ENCODE assay signal across 17 cellular contexts in genomic region chr1:91546876-91547275, GRCh38. TPM values are rescaled to one million over a fixed set of nuclear protein-coding genes. Genes with fewer than 3 reads are reported as not detected.
DNase-seq lines count a peak whose midpoint lies in the region; ATAC-seq, FAIRE-seq and TF ChIP-seq lines count a peak whose summit lies in the region.
"Had no signal": no experiment of that assay in that cellular context is flagged by ENCODE, and none has a peak within 500 bp of the region (broad histone marks: within the 10 kb centered on the region; RNA-seq: fewer than 3 reads in every experiment).

No MANE protein-coding gene starts in this region.

- H3K36me3 Mint-ChIP-seq in GM23338 (ENCODE audit: low read depth) (no peaks in the 10 kb centered on the region), neural crest cell (ENCODE audit: low read depth) (no peaks in the 10 kb centered on the region)
- H3K36me3 Mint-ChIP-seq: activated naive CD8-positive, alpha-beta T cell; memory B cell; stimulated activated memory B cell treated with anti-CD40 and anti-IgM and Interleukin-4, amounts not matched to agents 10 μg/mL and 1 μg/mL and 100 μg/mL, for 72 hours had no signal

- H4K20me1 ChIP-seq in BLaER1 (no peaks in the 10 kb centered on the region), GM23338 (replicated peaks; ENCODE audit: insufficient read depth) (no peaks in the 10 kb centered on the region)

- DNase-seq in GM23338 (ENCODE audit: low spot score): peak; percentile 51
- no peak for DNase-seq in epithelial cell of esophagus (ENCODE audit: low read depth)
- no peak for DNase-seq in neural crest cell (ENCODE audit: low read depth, low spot score)
- DNase-seq in HTR-8/SVneo (ENCODE audit: insufficient read length, low spot score): no peak
- no peak for DNase-seq in transverse colon
- DNase-seq: caudate nucleus, HFFc6, PC-9, uterus had no signal

- peak in 1 of 2 experiments; percentile 60; a peak in 2 of 4 replicates for TF ChIP-seq CTCF in GM23338 (conservative IDR thresholded peaks at IDR 0.05; ENCODE audit: low read depth in 2 of 2)
- TF ChIP-seq CTCF in epithelial cell of esophagus (IDR thresholded peaks at IDR 0.05; ENCODE audit: insufficient read depth, low read depth, low read length, missing control alignments): peak; percentile 17
- TF ChIP-seq CTCF in neural crest cell (conservative IDR thresholded peaks at IDR 0.05): no peak
- TF ChIP-seq CTCF in transverse colon (IDR thresholded peaks at IDR 0.05): peak in 1 of 5 experiments; percentile 2

- H3K27me3 ChIP-seq in BLaER1 (no peaks in the 10 kb centered on the region), GM23338 (ENCODE audit: insufficient read depth) (no peaks in the 10 kb centered on the region), transverse colon (no peaks in the 10 kb centered on the region)
- H3K27me3 ChIP-seq: uterus had no signal

- peak; percentile 90 for ATAC-seq in GM23338
- ATAC-seq in HG03460 (IDR thresholded peaks at IDR 0.05; ENCODE audit: unreplicated experiment): no peak
- ATAC-seq: stimulated activated memory B cell treated with anti-CD40 and anti-IgM and Interleukin-4, amounts not matched to agents 10 μg/mL and 1 μg/mL and 100 μg/mL, for 72 hours had no signal

- no peak overlapping the region for H3K4me3 Mint-ChIP-seq in GM23338
- no peak overlapping the region for H3K4me3 Mint-ChIP-seq in neural crest cell
- H3K4me3 Mint-ChIP-seq: activated naive CD8-positive, alpha-beta T cell; HFFc6; memory B cell; stimulated activated memory B cell treated with anti-CD40 and anti-IgM and Interleukin-4, amounts not matched to agents 10 μg/mL and 1 μg/mL and 100 μg/mL, for 72 hours had no signal

- H3K36me3 ChIP-seq in BLaER1: no peaks in the 10 kb centered on the region
- H3K36me3 ChIP-seq in GM23338 (ENCODE audit: insufficient read depth): no peaks in the 10 kb centered on the region
- H3K36me3 ChIP-seq in transverse colon: no peaks in the 10 kb centered on the region
- H3K36me3 ChIP-seq: uterus had no signal

- 95 to 100% methylated on average over 1 to 19 of the region's 19 CpGs for WGBS in transverse colon (ENCODE audit: low coverage in 1 of 2), 2 donors

- no peaks in the 10 kb centered on the region for H3K9me3 Mint-ChIP-seq in GM23338
- peaks cover 2% of the 10 kb centered on the region for H3K9me3 Mint-ChIP-seq in neural crest cell
- H3K9me3 Mint-ChIP-seq: HFFc6; memory B cell; stimulated activated memory B cell treated with anti-CD40 and anti-IgM and Interleukin-4, amounts not matched to agents 10 μg/mL and 1 μg/mL and 100 μg/mL, for 72 hours had no signal

- H3K27ac ChIP-seq in BLaER1 (peak overlapping the region; percentile 55; the same call in 1 of the 2 replicates), GM23338 (ENCODE audit: low read depth) (no peak overlapping the region), transverse colon (no peak overlapping the region)
- H3K27ac ChIP-seq: PC-9, uterus, VCaP had no signal

- no peak for FAIRE-seq in HTR-8/SVneo (lab: Jason Lieb, UNC)
- FAIRE-seq: endometrium, frontal cortex had no signal

- H3K4me1 Mint-ChIP-seq in GM23338: peaks cover 6% of the 10 kb centered on the region
- peaks cover 20% of the 10 kb centered on the region for H3K4me1 Mint-ChIP-seq in neural crest cell
- H3K4me1 Mint-ChIP-seq: stimulated activated memory B cell treated with anti-CD40 and anti-IgM and Interleukin-4, amounts not matched to agents 10 μg/mL and 1 μg/mL and 100 μg/mL, for 72 hours had no signal

- H3K9me3 ChIP-seq in BLaER1: peaks cover 12% of the 10 kb centered on the region
- no peaks in the 10 kb centered on the region for H3K9me3 ChIP-seq in transverse colon
- H3K9me3 ChIP-seq: uterus had no signal

- no peak overlapping the region for H3K4me3 ChIP-seq in BLaER1
- H3K4me3 ChIP-seq in GM23338: no peak overlapping the region
- H3K4me3 ChIP-seq in epithelial cell of esophagus (ENCODE audit: low read length): no peak overlapping the region
- H3K4me3 ChIP-seq in transverse colon: no peak overlapping the region
- H3K4me3 ChIP-seq: PC-9, uterus had no signal

- H3K9me2 ChIP-seq in GM23338 (ENCODE audit: insufficient read depth): no peaks in the 10 kb centered on the region

- intact Hi-C loops in transverse colon (cut with DNase I; ENCODE audit: low total_unique reads): no loop called here

- TF ChIP-seq EP300 in transverse colon (IDR thresholded peaks at IDR 0.05; ENCODE audit: low read depth): no peak

- TF ChIP-seq POLR2A in transverse colon (IDR thresholded peaks at IDR 0.05): no peak

- H3K4me2 ChIP-seq in BLaER1 (peak overlapping the region; percentile 86; the same call in 1 of the 2 replicates), GM23338 (no peak overlapping the region)
- H3K4me2 ChIP-seq: PC-9 had no signal

- in situ Hi-C loops in transverse colon (cut with MboI; ENCODE audit: low pct_ligation_motif_present in 1 of 4, low pct_unique_long_range_greater_than_20kb in 1 of 4, low sequenced_read_pairs in 3 of 4): no loop called here

- H3K4me1 ChIP-seq in BLaER1 (peaks cover 41% of the 10 kb centered on the region), GM23338 (ENCODE audit: insufficient read depth) (no peaks in the 10 kb centered on the region), transverse colon (no peaks in the 10 kb centered on the region)
- H3K4me1 ChIP-seq: uterus had no signal

- H3K27ac Mint-ChIP-seq in GM23338 (no peak overlapping the region), neural crest cell (ENCODE audit: unreplicated experiment) (peak overlapping the region; percentile 84)
- H3K27ac Mint-ChIP-seq: HFFc6; memory B cell; stimulated activated memory B cell treated with anti-CD40 and anti-IgM and Interleukin-4, amounts not matched to agents 10 μg/mL and 1 μg/mL and 100 μg/mL, for 72 hours had no signal

- H3F3A ChIP-seq in GM23338 (replicated peaks; ENCODE audit: low read depth): no peaks in the 10 kb centered on the region

- peak overlapping the region; percentile 95 for H2AFZ ChIP-seq in GM23338
- H2AFZ ChIP-seq: PC-9 had no signal

- H3K79me2 ChIP-seq in GM23338 (replicated peaks; ENCODE audit: insufficient read depth): no peaks in the 10 kb centered on the region

- peaks cover 4% of the 10 kb centered on the region for H3K27me3 Mint-ChIP-seq in GM23338 (ENCODE audit: insufficient read depth, low read depth, poor library complexity)
- no peaks in the 10 kb centered on the region for H3K27me3 Mint-ChIP-seq in neural crest cell (ENCODE audit: low read depth)
- H3K27me3 Mint-ChIP-seq: activated naive CD8-positive, alpha-beta T cell had no signal

- no peak overlapping the region for H3K9ac ChIP-seq in BLaER1

TF ChIP-seq in GM23338, 12 proteins besides CTCF, POLR2A, EP300 and RAD21 (continues in another document):
- TF ChIP-seq ZNF331 (CRISPR knock-in tag; IDR thresholded peaks at IDR 0.05; ENCODE audit: low read depth) (no peak), REST (IDR thresholded peaks at IDR 0.05; ENCODE audit: unreplicated experiment) (no peak), POLR2AphosphoS5 (IDR thresholded peaks at IDR 0.05; ENCODE audit: low read depth) (no peak), JUNB (IDR thresholded peaks at IDR 0.05; ENCODE audit: unreplicated experiment) (no peak), EZH2phosphoT487 (IDR thresholded peaks at IDR 0.05; ENCODE audit: unreplicated experiment) (no peak), ZNF114 (CRISPR knock-in tag; IDR thresholded peaks at IDR 0.05) (no peak), NANOG (IDR thresholded peaks at IDR 0.05; ENCODE audit: borderline replicate concordance) (no peak), EZH2 (IDR thresholded peaks at IDR 0.05; ENCODE audit: low read depth, unreplicated experiment) (no peak)
- TF ChIP-seq, protein P1, sequence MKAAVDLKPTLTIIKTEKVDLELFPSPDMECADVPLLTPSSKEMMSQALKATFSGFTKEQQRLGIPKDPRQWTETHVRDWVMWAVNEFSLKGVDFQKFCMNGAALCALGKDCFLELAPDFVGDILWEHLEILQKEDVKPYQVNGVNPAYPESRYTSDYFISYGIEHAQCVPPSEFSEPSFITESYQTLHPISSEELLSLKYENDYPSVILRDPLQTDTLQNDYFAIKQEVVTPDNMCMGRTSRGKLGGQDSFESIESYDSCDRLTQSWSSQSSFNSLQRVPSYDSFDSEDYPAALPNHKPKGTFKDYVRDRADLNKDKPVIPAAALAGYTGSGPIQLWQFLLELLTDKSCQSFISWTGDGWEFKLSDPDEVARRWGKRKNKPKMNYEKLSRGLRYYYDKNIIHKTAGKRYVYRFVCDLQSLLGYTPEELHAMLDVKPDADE (IDR thresholded peaks at IDR 0.05): no peak

RNA-seq across cellular contexts. Expression of gene CDC7, which starts 46.2 kb away (rescaled TPM):
- 43.3 and 44.0 TPM in 2 replicates for total RNA-seq in GM23338 (2014; rRNA removed; shearing (Covaris generic))
- polyA plus RNA-seq in GM23338 (2016; fragmentation: Nextera tagmentation; extraction: Ambion mirVana): 19.0 and 26.6 TPM in 2 replicates
- total RNA-seq in neural crest cell (62.8 and 64.8 TPM in 2 replicates), transverse colon (1 to 10 TPM in 2 of 4 donors, under 1 TPM in 1, not detected in 1; 0.68 to 2.8 (median 1.3) TPM)

Comparison
In these comparisons a context has a peak if more than half of its experiments do, and no peak if none do; other contexts are left out.
1. RNA of gene CDC7, which starts 46.2 kb away (total RNA-seq): 62.8 to 64.8 TPM in neural crest cell and 43.3 to 44.0 TPM in GM23338; 0.68 to 2.8 TPM in transverse colon; every median in the first group is over 10 times any median in the second.